ENCODE assay signal across 12 cellular contexts in genomic region chr7:139531094-139531493, GRCh38. TPM values are rescaled to one million over a fixed set of nuclear protein-coding genes. Genes with fewer than 3 reads are reported as not detected.
"Had no signal": no experiment of that assay in that cellular context is flagged by ENCODE, and none has a peak within 500 bp of the region (broad histone marks: within the 10 kb centered on the region; RNA-seq: fewer than 3 reads in every experiment).

No MANE protein-coding gene starts in this region.

- H3K27ac ChIP-seq: GM23248 had no signal

- ATAC-seq: GM23338, HCT116 had no signal

- H3K4me1 ChIP-seq: HAP-1 had no signal

- DNase-seq: GM23248, GOT3, H7, H9, HCEC 1CT, HFFc6 had no signal

- H3K9me3 Mint-ChIP-seq: GM23338, HFFc6 had no signal

- H3K36me3 ChIP-seq: HAP-1 had no signal

- H3K9ac ChIP-seq: GM23248 had no signal

- H3K4me3 Mint-ChIP-seq: GM23338, H9, HFFc6 had no signal

- H3K4me3 ChIP-seq: GM23248, GM23338, HAP-1 had no signal

- H3K4me2 ChIP-seq: GM23338 had no signal

- FAIRE-seq: H1, H54 had no signal

- H3K27ac Mint-ChIP-seq: GM23338, H9, HFFc6 had no signal

- H3K9me3 ChIP-seq: HAP-1 had no signal

- H2AFZ ChIP-seq: GM23248, GM23338 had no signal

RNA-seq across cellular contexts. Expression of gene CLEC2L, which starts 7.6 kb away (rescaled TPM):
- total RNA-seq: GM23248, GM23338, H7, HFFc6 had no signal
- polyA plus RNA-seq: GM23248, GM23338 had no signal

RNA-seq across cellular contexts. Expression of gene KLRG2, which starts 47.6 kb away (rescaled TPM):
- total RNA-seq: H4, HFFc6 had no signal
- polyA plus RNA-seq: GM23248 had no signal
